ENCODE assay signal across 24 cellular contexts in genomic region chr16:3467182-3467581, GRCh38. TPM values are rescaled to one million over a fixed set of nuclear protein-coding genes. Genes with fewer than 3 reads are reported as not detected.
DNase-seq lines count a peak whose midpoint lies in the region; ATAC-seq, FAIRE-seq and TF ChIP-seq lines count a peak whose summit lies in the region.
"Had no signal": no experiment of that assay in that cellular context is flagged by ENCODE, and none has a peak within 500 bp of the region (broad histone marks: within the 10 kb centered on the region; RNA-seq: fewer than 3 reads in every experiment).

No MANE protein-coding gene starts in this region.

- no peaks in the 10 kb centered on the region for H3K27me3 ChIP-seq in right atrium auricular region
- no peaks in the 10 kb centered on the region for H3K27me3 ChIP-seq in upper lobe of right lung
- H3K27me3 ChIP-seq: body of pancreas, vagina had no signal

- no peaks in the 10 kb centered on the region for H3K9me3 Mint-ChIP-seq in activated T-helper 17 cell treated with anti-CD3 and anti-CD28 coated beads, Interleukin-2, amount 50 U/mL, for 72 hours
- H3K9me3 Mint-ChIP-seq: memory B cell had no signal

- H3K27ac Mint-ChIP-seq in activated T-helper 17 cell treated with anti-CD3 and anti-CD28 coated beads, Interleukin-2, amount 50 U/mL, for 72 hours: peak overlapping the region; percentile 30
- H3K27ac Mint-ChIP-seq: memory B cell had no signal

- TF ChIP-seq CTCF in right atrium auricular region (IDR thresholded peaks at IDR 0.05) (no peak), kidney (IDR thresholded peaks at IDR 0.05; ENCODE audit: borderline replicate concordance, extremely low read depth, insufficient read depth) (no peak), upper lobe of right lung (IDR thresholded peaks at IDR 0.05) (no peak)

- H3K36me3 ChIP-seq in right atrium auricular region: peaks cover 7% of the 10 kb centered on the region
- peaks cover 9 to 16% of the 10 kb centered on the region in 2 donors for H3K36me3 ChIP-seq in kidney (ENCODE audit: control insufficient read depth in 1 of 2, insufficient read depth in 2 of 2, low read length in 2 of 2)
- H3K36me3 ChIP-seq in upper lobe of right lung: peaks cover 14% of the 10 kb centered on the region

- no peak overlapping the region for H3K9ac ChIP-seq in kidney (ENCODE audit: low read length in 2 of 2)

- no peak overlapping the region for H3K4me3 ChIP-seq in right atrium auricular region
- no peak overlapping the region for H3K4me3 ChIP-seq in kidney (ENCODE audit: low read length in 2 of 2)
- H3K4me3 ChIP-seq in upper lobe of right lung: no peak overlapping the region
- H3K4me3 ChIP-seq: body of pancreas, coronary artery, vagina had no signal

- FAIRE-seq in kidney (lab: Jason Lieb, UNC): no peak
- no peak for FAIRE-seq in HTR-8/SVneo (lab: Jason Lieb, UNC)

- H3K9me3 ChIP-seq in right atrium auricular region: no peaks in the 10 kb centered on the region
- H3K9me3 ChIP-seq in kidney (ENCODE audit: control insufficient read depth in 1 of 2, low read length in 2 of 2): no peaks in the 10 kb centered on the region
- no peaks in the 10 kb centered on the region for H3K9me3 ChIP-seq in upper lobe of right lung
- H3K9me3 ChIP-seq: body of pancreas, vagina had no signal

- peaks cover 36% of the 10 kb centered on the region for H3K36me3 Mint-ChIP-seq in activated T-helper 17 cell treated with anti-CD3 and anti-CD28 coated beads, Interleukin-2, amount 50 U/mL, for 72 hours (ENCODE audit: low read depth)

- H3K27me3 Mint-ChIP-seq in activated T-helper 17 cell treated with anti-CD3 and anti-CD28 coated beads, Interleukin-2, amount 50 U/mL, for 72 hours: no peaks in the 10 kb centered on the region
- H3K27me3 Mint-ChIP-seq: memory B cell had no signal

- no peak overlapping the region for H3K27ac ChIP-seq in right atrium auricular region
- no peak overlapping the region for H3K27ac ChIP-seq in kidney (ENCODE audit: low read depth in 2 of 2, low read length in 2 of 2)
- no peak overlapping the region for H3K27ac ChIP-seq in upper lobe of right lung
- H3K27ac ChIP-seq: body of pancreas, coronary artery, vagina had no signal

- H3K4me1 ChIP-seq in right atrium auricular region (peaks cover 0 to 86% of the 10 kb centered on the region in 2 donors), kidney (ENCODE audit: control insufficient read depth in 1 of 2, insufficient read depth in 1 of 2, low read depth in 1 of 2, low read length in 2 of 2) (peaks cover 4 to 50% of the 10 kb centered on the region in 2 donors), upper lobe of right lung (peaks cover 25% of the 10 kb centered on the region)

- intact Hi-C loops in Right ventricle myocardium inferior (cut with DNase I) (no loop called here), kidney (cut with DNase I) (no loop called here), upper lobe of right lung (cut with DNase I) (no loop called here)

- peaks cover 24% of the 10 kb centered on the region for H3K4me1 Mint-ChIP-seq in activated T-helper 17 cell treated with anti-CD3 and anti-CD28 coated beads, Interleukin-2, amount 50 U/mL, for 72 hours

- H3K4me3 Mint-ChIP-seq in activated T-helper 17 cell treated with anti-CD3 and anti-CD28 coated beads, Interleukin-2, amount 50 U/mL, for 72 hours: no peak overlapping the region
- H3K4me3 Mint-ChIP-seq: memory B cell had no signal

- ATAC-seq in Right ventricle myocardium inferior (peak; percentile 51), upper lobe of right lung (peak; percentile 52), GM21526 (IDR thresholded peaks at IDR 0.05; ENCODE audit: low FRiP score, unreplicated experiment) (no peak)
- no peak for ATAC-seq in activated T-helper 17 cell treated with anti-CD3 and anti-CD28 coated beads, Interleukin-2, amount 50 U/mL, for 72 hours (replicated peaks)
- ATAC-seq: body of pancreas had no signal

- DNase-seq in Right ventricle myocardium inferior (ENCODE audit: missing footprints) (no peak), right atrium auricular region (ENCODE audit: low spot score) (no peak), kidney (peak; percentile 27), upper lobe of right lung (no peak), SHP77 (lab: John Stamatoyannopoulos, UW) (no peak), HTR-8/SVneo (ENCODE audit: insufficient read length, low spot score) (no peak)
- DNase-seq: activated CD4-positive, alpha-beta T cell treated with anti-CD3 and anti-CD28 coated beads for 48 hours; activated naive CD4-positive, alpha-beta T cell; body of pancreas; COR-L47; GOT3; hippocampal formation; islet precursor cell; NCI-H1417; NCI-H510A treated with DMSO at 0.1 percent for 48 hours; stimulated activated CD4-positive, alpha-beta T cell treated with anti-CD3 and anti-CD28 coated beads, Interleukin-2, amount 100 ng/mL, for 48 hours had no signal

RNA-seq across cellular contexts. Expression of gene NAA60, which starts 23.7 kb away (rescaled TPM):
- total RNA-seq in Right ventricle myocardium inferior: 42.7 TPM
- 10 to 100 TPM; 28.1 to 29.1 TPM for total RNA-seq in right atrium auricular region
- total RNA-seq in activated T-helper 17 cell treated with anti-CD3 and anti-CD28 coated beads, Interleukin-2, amount 50 U/mL, for 72 hours: 10 to 100 TPM; 36.8 to 38.7 TPM
- 51.6 TPM for total RNA-seq in kidney
- 66.6 TPM for polyA plus RNA-seq in kidney (ENCODE audit: insufficient read depth, low read depth, low replicate concordance)
- total RNA-seq in upper lobe of right lung: 56.2 TPM

RNA-seq across cellular contexts. Expression of gene ZNF597, which starts 23.9 kb away (rescaled TPM):
- total RNA-seq in Right ventricle myocardium inferior: 1.8 TPM
- 1 to 10 TPM; 1.3 to 2.2 TPM for total RNA-seq in right atrium auricular region
- total RNA-seq in activated T-helper 17 cell treated with anti-CD3 and anti-CD28 coated beads, Interleukin-2, amount 50 U/mL, for 72 hours: 1 to 10 TPM; 2.0 to 3.0 TPM
- total RNA-seq in kidney: 3.4 TPM
- 0.99 TPM for polyA plus RNA-seq in kidney (ENCODE audit: insufficient read depth, low read depth, low replicate concordance)
- 5.1 TPM for total RNA-seq in upper lobe of right lung

RNA-seq across cellular contexts. Expression of gene C16orf90, which starts 28.1 kb away (rescaled TPM):
- not detected for total RNA-seq in Right ventricle myocardium inferior
- not detected for total RNA-seq in right atrium auricular region
- total RNA-seq in activated T-helper 17 cell treated with anti-CD3 and anti-CD28 coated beads, Interleukin-2, amount 50 U/mL, for 72 hours: not detected
- total RNA-seq in kidney: not detected
- not detected for polyA plus RNA-seq in kidney (ENCODE audit: insufficient read depth, low read depth, low replicate concordance)
- total RNA-seq in upper lobe of right lung: not detected
- total RNA-seq: body of pancreas, fibroblast of villous mesenchyme, RPMI7951, skeletal muscle tissue, vagina had no signal

RNA-seq across cellular contexts. Expression of gene CLUAP1, which starts 33.6 kb away (rescaled TPM):
- total RNA-seq in Right ventricle myocardium inferior: 16.5 TPM
- 10 to 100 TPM in 1 of 2 donors, 1 to 10 TPM in 1; 8.8 to 10.9 TPM for total RNA-seq in right atrium auricular region
- total RNA-seq in activated T-helper 17 cell treated with anti-CD3 and anti-CD28 coated beads, Interleukin-2, amount 50 U/mL, for 72 hours: 10 to 100 TPM; 14.9 to 15.7 TPM
- total RNA-seq in kidney: 44.8 TPM
- polyA plus RNA-seq in kidney (ENCODE audit: insufficient read depth, low read depth, low replicate concordance): 39.3 TPM
- total RNA-seq in upper lobe of right lung: 23.3 TPM

Comparison
In these comparisons a context has a peak if more than half of its experiments do, and no peak if none do; other contexts are left out.
1. ATAC-seq: peak in Right ventricle myocardium inferior (single experiment) and upper lobe of right lung (single experiment); none in activated T-helper 17 cell treated with anti-CD3 and anti-CD28 coated beads, Interleukin-2, amount 50 U/mL, for 72 hours (single experiment) and GM21526 (single experiment).